In the genomic region with DNA sequence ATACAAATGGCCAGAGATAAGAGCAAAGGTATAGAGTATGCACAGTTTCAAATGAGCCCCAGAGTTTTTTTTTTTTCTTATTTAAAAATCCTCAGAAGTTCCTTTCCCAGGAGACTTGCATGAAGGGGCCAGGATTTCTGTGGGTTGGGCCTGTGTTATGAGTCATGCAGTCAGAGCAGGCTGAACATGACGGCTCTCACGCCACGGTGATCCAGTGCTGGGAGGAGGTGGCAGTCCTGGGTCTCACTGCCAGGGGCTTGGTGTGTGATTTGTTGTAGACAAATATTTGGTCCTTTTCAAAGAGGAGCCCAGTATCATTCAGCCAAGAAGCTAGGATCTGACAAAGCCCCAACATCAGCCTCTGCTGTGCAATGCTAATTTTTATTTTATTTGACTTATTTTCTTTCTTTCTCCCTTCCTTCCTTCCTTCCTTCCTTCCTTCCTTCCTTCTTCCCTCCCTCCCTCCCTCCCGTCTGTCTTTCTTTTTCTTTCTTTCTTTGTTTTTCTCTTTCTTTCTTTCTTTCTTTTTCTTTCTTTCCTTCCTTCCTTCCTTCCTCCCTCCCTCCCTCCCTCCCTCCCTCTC, we compare ENCODE assay signal across 1 cellular context.
TF ChIP-seq lines count a peak whose summit lies in the region.

No MANE protein-coding gene starts in this region.

TF ChIP-seq in SK-N-SH, 30 proteins besides CTCF, POLR2A, EP300 and RAD21:
- TF ChIP-seq, protein P1, sequence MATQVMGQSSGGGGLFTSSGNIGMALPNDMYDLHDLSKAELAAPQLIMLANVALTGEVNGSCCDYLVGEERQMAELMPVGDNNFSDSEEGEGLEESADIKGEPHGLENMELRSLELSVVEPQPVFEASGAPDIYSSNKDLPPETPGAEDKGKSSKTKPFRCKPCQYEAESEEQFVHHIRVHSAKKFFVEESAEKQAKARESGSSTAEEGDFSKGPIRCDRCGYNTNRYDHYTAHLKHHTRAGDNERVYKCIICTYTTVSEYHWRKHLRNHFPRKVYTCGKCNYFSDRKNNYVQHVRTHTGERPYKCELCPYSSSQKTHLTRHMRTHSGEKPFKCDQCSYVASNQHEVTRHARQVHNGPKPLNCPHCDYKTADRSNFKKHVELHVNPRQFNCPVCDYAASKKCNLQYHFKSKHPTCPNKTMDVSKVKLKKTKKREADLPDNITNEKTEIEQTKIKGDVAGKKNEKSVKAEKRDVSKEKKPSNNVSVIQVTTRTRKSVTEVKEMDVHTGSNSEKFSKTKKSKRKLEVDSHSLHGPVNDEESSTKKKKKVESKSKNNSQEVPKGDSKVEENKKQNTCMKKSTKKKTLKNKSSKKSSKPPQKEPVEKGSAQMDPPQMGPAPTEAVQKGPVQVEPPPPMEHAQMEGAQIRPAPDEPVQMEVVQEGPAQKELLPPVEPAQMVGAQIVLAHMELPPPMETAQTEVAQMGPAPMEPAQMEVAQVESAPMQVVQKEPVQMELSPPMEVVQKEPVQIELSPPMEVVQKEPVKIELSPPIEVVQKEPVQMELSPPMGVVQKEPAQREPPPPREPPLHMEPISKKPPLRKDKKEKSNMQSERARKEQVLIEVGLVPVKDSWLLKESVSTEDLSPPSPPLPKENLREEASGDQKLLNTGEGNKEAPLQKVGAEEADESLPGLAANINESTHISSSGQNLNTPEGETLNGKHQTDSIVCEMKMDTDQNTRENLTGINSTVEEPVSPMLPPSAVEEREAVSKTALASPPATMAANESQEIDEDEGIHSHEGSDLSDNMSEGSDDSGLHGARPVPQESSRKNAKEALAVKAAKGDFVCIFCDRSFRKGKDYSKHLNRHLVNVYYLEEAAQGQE (IDR thresholded peaks at IDR 0.05; ENCODE audit: low read depth, low read length), result no peak
- TF ChIP-seq POLR2AphosphoS5 (IDR thresholded peaks at IDR 0.05; ENCODE audit: low read depth, low read length) (peak; percentile 40; the same call in 1 of the 2 replicates), GABPA (IDR thresholded peaks at IDR 0.05; ENCODE audit: low read depth) (no peak), TEAD4 (IDR thresholded peaks at IDR 0.05; ENCODE audit: borderline replicate concordance, insufficient read depth) (no peak), TAF1 (IDR thresholded peaks at IDR 0.05; ENCODE audit: borderline replicate concordance, low read depth, low read length) (peak; percentile 42; the same call in 1 of the 2 replicates), MEF2A (IDR thresholded peaks at IDR 0.05; ENCODE audit: borderline replicate concordance, low read depth) (no peak), FOSL2 (IDR thresholded peaks at IDR 0.05; ENCODE audit: borderline replicate concordance, low read depth) (peak; percentile 89), JUND (IDR thresholded peaks at IDR 0.05) (peak; percentile 78)
- TF ChIP-seq, protein P2, sequence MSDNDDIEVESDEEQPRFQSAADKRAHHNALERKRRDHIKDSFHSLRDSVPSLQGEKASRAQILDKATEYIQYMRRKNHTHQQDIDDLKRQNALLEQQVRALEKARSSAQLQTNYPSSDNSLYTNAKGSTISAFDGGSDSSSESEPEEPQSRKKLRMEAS (IDR thresholded peaks at IDR 0.05; ENCODE audit: low read depth), result peak; percentile 61
- TF ChIP-seq, protein P3, sequence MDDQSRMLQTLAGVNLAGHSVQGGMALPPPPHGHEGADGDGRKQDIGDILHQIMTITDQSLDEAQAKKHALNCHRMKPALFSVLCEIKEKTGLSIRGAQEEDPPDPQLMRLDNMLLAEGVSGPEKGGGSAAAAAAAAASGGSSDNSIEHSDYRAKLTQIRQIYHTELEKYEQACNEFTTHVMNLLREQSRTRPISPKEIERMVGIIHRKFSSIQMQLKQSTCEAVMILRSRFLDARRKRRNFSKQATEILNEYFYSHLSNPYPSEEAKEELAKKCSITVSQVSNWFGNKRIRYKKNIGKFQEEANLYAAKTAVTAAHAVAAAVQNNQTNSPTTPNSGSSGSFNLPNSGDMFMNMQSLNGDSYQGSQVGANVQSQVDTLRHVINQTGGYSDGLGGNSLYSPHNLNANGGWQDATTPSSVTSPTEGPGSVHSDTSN (IDR thresholded peaks at IDR 0.05), result peak; percentile 66
